ENCODE assay signal across 10 cellular contexts in genomic region chrX:111164728-111165127, GRCh38.
A peak's percentile ranks its signal among the peaks of the same experiment; 100 is the strongest.
DNase-seq lines count a peak whose midpoint lies in the region; ATAC-seq, FAIRE-seq and TF ChIP-seq lines count a peak whose summit lies in the region.
"Had no signal": no experiment of that assay in that cellular context is flagged by ENCODE, and none has a peak within 500 bp of the region (broad histone marks: within the 10 kb centered on the region; RNA-seq: fewer than 3 reads in every experiment).

No MANE protein-coding gene starts in this region.

- FAIRE-seq in RCC 7860 (lab: Jason Lieb, UNC) (peak; percentile 10), HTR-8/SVneo (lab: Jason Lieb, UNC) (no peak)

- no TSS peak for BruUV-seq in Caco-2 (replicated peaks; lab: Mats Ljungman, UMichigan)

- no peaks in the 10 kb centered on the region for H3K27me3 ChIP-seq in Caco-2 (replicated peaks; ENCODE audit: control insufficient read depth, insufficient read depth, low read length)

- H3K4me1 Mint-ChIP-seq in glutamatergic neuron (ENCODE audit: low read depth, unreplicated experiment) (no peaks in the 10 kb centered on the region), Caco-2 (ENCODE audit: low read depth, unreplicated experiment) (no peaks in the 10 kb centered on the region)

- H3K9me3 Mint-ChIP-seq in glutamatergic neuron (ENCODE audit: unreplicated experiment): no peaks in the 10 kb centered on the region
- H3K9me3 Mint-ChIP-seq in Caco-2 (ENCODE audit: unreplicated experiment): no peaks in the 10 kb centered on the region
- H3K9me3 Mint-ChIP-seq: activated T-cell treated with anti-CD3 and anti-CD28 coated beads, Interleukin-2, amount 50 U/mL, for 24 hours had no signal

- TF ChIP-seq CTCF in GM13977 (IDR thresholded peaks at IDR 0.05; ENCODE audit: extremely low read depth, insufficient read depth, missing control alignments) (peak; percentile 37), glutamatergic neuron (IDR thresholded peaks at IDR 0.05; ENCODE audit: partially characterized antibody, unreplicated experiment) (peak; percentile 30), Caco-2 (IDR thresholded peaks at IDR 0.05; ENCODE audit: insufficient read depth in 1 of 2, low read depth in 1 of 2, low read length in 1 of 2, severe bottlenecking in 1 of 2, unreplicated experiment in 1 of 2) (peak in 1 of 2 experiments; percentile 15)

- H3K4me3 ChIP-seq in Caco-2 (ENCODE audit: low read depth, low read length): no peak overlapping the region

- H3K4me1 ChIP-seq in Caco-2: no peaks in the 10 kb centered on the region

- H3K36me3 Mint-ChIP-seq in glutamatergic neuron (ENCODE audit: unreplicated experiment) (no peaks in the 10 kb centered on the region), Caco-2 (ENCODE audit: insufficient read depth, unreplicated experiment) (no peaks in the 10 kb centered on the region)

- H3K27me3 Mint-ChIP-seq in glutamatergic neuron (ENCODE audit: unreplicated experiment): no peaks in the 10 kb centered on the region
- peaks cover 6% of the 10 kb centered on the region for H3K27me3 Mint-ChIP-seq in Caco-2 (ENCODE audit: insufficient read depth, unreplicated experiment)

- CTCF ChIA-PET in Caco-2 (lab: Charles Lee): no interaction called here

- H3K36me3 ChIP-seq in Caco-2 (ENCODE audit: control insufficient read depth, insufficient read depth, low read length): no peaks in the 10 kb centered on the region

- DNase-seq in AG08396 (ENCODE audit: low spot score): peak; percentile 4
- no peak for DNase-seq in GM13977 (ENCODE audit: low spot score)
- no peak for DNase-seq in RCC 7860 (ENCODE audit: low spot score)
- DNase-seq in glutamatergic neuron: no peak
- no peak for DNase-seq in Caco-2
- no peak for DNase-seq in NCI-H446 treated with DMSO at 0.1 percent for 48 hours (lab: John Stamatoyannopoulos, UW)
- DNase-seq in HTR-8/SVneo (ENCODE audit: insufficient read length, low spot score): no peak
- DNase-seq: activated T-cell treated with anti-CD3 and anti-CD28 coated beads, Interleukin-2, amount 50 U/mL, for 24 hours had no signal

- in situ Hi-C loops in GM13977 (cut with MboI; ENCODE audit: low pct_unique_long_range_greater_than_20kb, low sequenced_read_pairs, unreplicated experiment): no loop called here

- ATAC-seq in GM19351 (IDR thresholded peaks at IDR 0.05; ENCODE audit: unreplicated experiment): no peak
- ATAC-seq: esophagus mucosa had no signal

- intact Hi-C loops in Caco-2 (cut with micrococcal nuclease; ENCODE audit: unreplicated experiment): loop anchor here (1.0 kb wide), 1 partner anchor 80 kb away; no protein-coding TSS in a partner anchor

- H3K27ac Mint-ChIP-seq in glutamatergic neuron (ENCODE audit: unreplicated experiment) (no peak overlapping the region), Caco-2 (ENCODE audit: unreplicated experiment) (no peak overlapping the region)
- H3K27ac Mint-ChIP-seq: activated T-cell treated with anti-CD3 and anti-CD28 coated beads, Interleukin-2, amount 50 U/mL, for 24 hours had no signal

- H3K9me3 ChIP-seq in Caco-2: no peaks in the 10 kb centered on the region

- H3K4me3 Mint-ChIP-seq in glutamatergic neuron (ENCODE audit: unreplicated experiment) (no peak overlapping the region), Caco-2 (ENCODE audit: unreplicated experiment) (no peak overlapping the region)
- H3K4me3 Mint-ChIP-seq: activated T-cell treated with anti-CD3 and anti-CD28 coated beads, Interleukin-2, amount 50 U/mL, for 24 hours had no signal

- POLR2A ChIA-PET in Caco-2 (lab: Charles Lee): no interaction called here
